1 cellular context compared by ENCODE assay signal in genomic region chr3:119643094-119643493, GRCh38.
TF ChIP-seq lines count a peak whose summit lies in the region.

No MANE protein-coding gene starts in this region.

TF ChIP-seq in K562, 482 proteins besides CTCF, POLR2A, EP300 and RAD21 (continues in another document):
- TF ChIP-seq, protein P1, sequence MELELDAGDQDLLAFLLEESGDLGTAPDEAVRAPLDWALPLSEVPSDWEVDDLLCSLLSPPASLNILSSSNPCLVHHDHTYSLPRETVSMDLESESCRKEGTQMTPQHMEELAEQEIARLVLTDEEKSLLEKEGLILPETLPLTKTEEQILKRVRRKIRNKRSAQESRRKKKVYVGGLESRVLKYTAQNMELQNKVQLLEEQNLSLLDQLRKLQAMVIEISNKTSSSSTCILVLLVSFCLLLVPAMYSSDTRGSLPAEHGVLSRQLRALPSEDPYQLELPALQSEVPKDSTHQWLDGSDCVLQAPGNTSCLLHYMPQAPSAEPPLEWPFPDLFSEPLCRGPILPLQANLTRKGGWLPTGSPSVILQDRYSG (tag; conservative IDR thresholded peaks at IDR 0.05; ENCODE audit: low read depth) = 0 out of 2 replicates have a peak, but pooled peaks have one; percentile 38
- TF ChIP-seq, protein P2, sequence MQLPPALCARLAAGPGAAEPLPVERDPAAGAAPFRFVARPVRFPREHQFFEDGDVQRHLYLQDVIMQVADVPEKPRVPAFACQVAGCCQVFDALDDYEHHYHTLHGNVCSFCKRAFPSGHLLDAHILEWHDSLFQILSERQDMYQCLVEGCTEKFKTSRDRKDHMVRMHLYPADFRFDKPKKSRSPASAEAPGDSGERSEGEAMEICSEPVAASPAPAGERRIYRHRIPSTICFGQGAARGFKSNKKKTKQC (CRISPR knock-in tag; IDR thresholded peaks at IDR 0.05) = no peak
- 0 out of 2 replicates have a peak, but pooled peaks have one; percentile 24 for TF ChIP-seq BACH1 (tag; IDR thresholded peaks at IDR 0.05)
- TF ChIP-seq, protein P3, sequence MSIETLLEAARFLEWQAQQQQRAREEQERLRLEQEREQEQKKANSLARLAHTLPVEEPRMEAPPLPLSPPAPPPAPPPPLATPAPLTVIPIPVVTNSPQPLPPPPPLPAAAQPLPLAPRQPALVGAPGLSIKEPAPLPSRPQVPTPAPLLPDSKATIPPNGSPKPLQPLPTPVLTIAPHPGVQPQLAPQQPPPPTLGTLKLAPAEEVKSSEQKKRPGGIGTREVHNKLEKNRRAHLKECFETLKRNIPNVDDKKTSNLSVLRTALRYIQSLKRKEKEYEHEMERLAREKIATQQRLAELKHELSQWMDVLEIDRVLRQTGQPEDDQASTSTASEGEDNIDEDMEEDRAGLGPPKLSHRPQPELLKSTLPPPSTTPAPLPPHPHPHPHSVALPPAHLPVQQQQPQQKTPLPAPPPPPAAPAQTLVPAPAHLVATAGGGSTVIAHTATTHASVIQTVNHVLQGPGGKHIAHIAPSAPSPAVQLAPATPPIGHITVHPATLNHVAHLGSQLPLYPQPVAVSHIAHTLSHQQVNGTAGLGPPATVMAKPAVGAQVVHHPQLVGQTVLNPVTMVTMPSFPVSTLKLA (conservative IDR thresholded peaks at IDR 0.05) = peak in 1 of 2 experiments; percentile 29; a peak in 1 of 4 replicates
- no peak for TF ChIP-seq NFIC (IDR thresholded peaks at IDR 0.05)
- 0 out of 4 replicates have a peak, but pooled peaks of 1 of the 2 experiments have one; percentile 26 for TF ChIP-seq ZNF639 (CRISPR knock-in tag; conservative IDR thresholded peaks at IDR 0.05 in 1 of 2, IDR thresholded peaks at IDR 0.05 in 1 of 2)
- TF ChIP-seq RBFOX2 (IDR thresholded peaks at IDR 0.05; ENCODE audit: low read depth, low read length) = no peak
- no peak for TF ChIP-seq ZNF655 (CRISPR knock-in tag; IDR thresholded peaks at IDR 0.05)
- no peak for TF ChIP-seq TAL1 (IDR thresholded peaks at IDR 0.05)
- TF ChIP-seq DMBX1 (CRISPR knock-in tag; IDR thresholded peaks at IDR 0.05; ENCODE audit: borderline replicate concordance) = peak; percentile 56; the same call in 1 of the 2 replicates
- no peak for TF ChIP-seq HLTF (IDR thresholded peaks at IDR 0.05)
- TF ChIP-seq, protein P4, sequence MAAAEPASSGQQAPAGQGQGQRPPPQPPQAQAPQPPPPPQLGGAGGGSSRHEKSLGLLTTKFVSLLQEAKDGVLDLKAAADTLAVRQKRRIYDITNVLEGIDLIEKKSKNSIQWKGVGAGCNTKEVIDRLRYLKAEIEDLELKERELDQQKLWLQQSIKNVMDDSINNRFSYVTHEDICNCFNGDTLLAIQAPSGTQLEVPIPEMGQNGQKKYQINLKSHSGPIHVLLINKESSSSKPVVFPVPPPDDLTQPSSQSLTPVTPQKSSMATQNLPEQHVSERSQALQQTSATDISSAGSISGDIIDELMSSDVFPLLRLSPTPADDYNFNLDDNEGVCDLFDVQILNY (CRISPR knock-in tag; IDR thresholded peaks at IDR 0.05) = no peak
- peak; percentile 89 for TF ChIP-seq MGA (IDR thresholded peaks at IDR 0.05)
- peak in 1 of 2 experiments; percentile 61; a peak in 1 of 4 replicates for TF ChIP-seq RCOR1 (IDR thresholded peaks at IDR 0.05; ENCODE audit: borderline replicate concordance in 1 of 2, low read depth in 2 of 2, low read length in 2 of 2)
- no peak for TF ChIP-seq E2F3 (CRISPR knock-in tag; IDR thresholded peaks at IDR 0.05)
- TF ChIP-seq PRPF4 (IDR thresholded peaks at IDR 0.05; ENCODE audit: insufficient read depth, low read depth, low read length, poor library complexity, severe bottlenecking) = no peak
- TF ChIP-seq TRIM24 (IDR thresholded peaks at IDR 0.05) = no peak
- TF ChIP-seq, protein P5, sequence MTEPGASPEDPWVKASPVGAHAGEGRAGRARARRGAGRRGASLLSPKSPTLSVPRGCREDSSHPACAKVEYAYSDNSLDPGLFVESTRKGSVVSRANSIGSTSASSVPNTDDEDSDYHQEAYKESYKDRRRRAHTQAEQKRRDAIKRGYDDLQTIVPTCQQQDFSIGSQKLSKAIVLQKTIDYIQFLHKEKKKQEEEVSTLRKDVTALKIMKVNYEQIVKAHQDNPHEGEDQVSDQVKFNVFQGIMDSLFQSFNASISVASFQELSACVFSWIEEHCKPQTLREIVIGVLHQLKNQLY (CRISPR knock-in tag; conservative IDR thresholded peaks at IDR 0.05) = no peak
- no peak for TF ChIP-seq NR2C2 (CRISPR knock-in tag; IDR thresholded peaks at IDR 0.05)
- peak; percentile 9; the same call in 1 of the 2 replicates for TF ChIP-seq NR2C2 (tag; IDR thresholded peaks at IDR 0.05)
- 0 out of 2 replicates have a peak, but pooled peaks have one; percentile 37 for TF ChIP-seq CXXC5 (CRISPR knock-in tag; IDR thresholded peaks at IDR 0.05)
- TF ChIP-seq BDP1 (IDR thresholded peaks at IDR 0.05; ENCODE audit: insufficient read depth, insufficient read length) = no peak
- no peak for TF ChIP-seq ZNF224 (CRISPR knock-in tag; IDR thresholded peaks at IDR 0.05)
- TF ChIP-seq ZFP1 (CRISPR knock-in tag; IDR thresholded peaks at IDR 0.05) = no peak
- TF ChIP-seq KLF13 (tag; IDR thresholded peaks at IDR 0.05; ENCODE audit: borderline replicate concordance, low read depth) = no peak
- peak; percentile 24; the same call in 1 of the 2 replicates for TF ChIP-seq MYC (IDR thresholded peaks at IDR 0.05; ENCODE audit: low read depth, low read length)
- TF ChIP-seq MYC (CRISPR knock-in tag; IDR thresholded peaks at IDR 0.05; ENCODE audit: borderline replicate concordance, low read depth) = no peak
- 0 out of 2 replicates have a peak, but pooled peaks have one; percentile 41 for TF ChIP-seq HDAC8 (tag; IDR thresholded peaks at IDR 0.05)
- no peak for TF ChIP-seq EP400 (IDR thresholded peaks at IDR 0.05)
- TF ChIP-seq ZNF707 (CRISPR knock-in tag; conservative IDR thresholded peaks at IDR 0.05) = no peak
- no peak for TF ChIP-seq ZNF274 (IDR thresholded peaks at IDR 0.05; ENCODE audit: borderline replicate concordance, low read depth, low read length)
- no peak for TF ChIP-seq ATF6 (CRISPR knock-in tag; IDR thresholded peaks at IDR 0.05)
- TF ChIP-seq DDX20 (tag; IDR thresholded peaks at IDR 0.05; ENCODE audit: low read depth) = 0 out of 2 replicates have a peak, but pooled peaks have one; percentile 51
- no peak for TF ChIP-seq FOXA3 (CRISPR knock-in tag; conservative IDR thresholded peaks at IDR 0.05 in 1 of 2, IDR thresholded peaks at IDR 0.05 in 1 of 2)
- TF ChIP-seq NFE2 (IDR thresholded peaks at IDR 0.05; ENCODE audit: low read depth) = 0 out of 2 replicates have a peak, but pooled peaks have one; percentile 20
- TF ChIP-seq CTBP1 (IDR thresholded peaks at IDR 0.05; ENCODE audit: borderline replicate concordance) = 0 out of 2 replicates have a peak, but pooled peaks have one; percentile 18
- TF ChIP-seq ZNF217 (CRISPR knock-in tag; IDR thresholded peaks at IDR 0.05) = no peak
- TF ChIP-seq TFAP4 (CRISPR knock-in tag; IDR thresholded peaks at IDR 0.05; ENCODE audit: borderline replicate concordance) = 0 out of 2 replicates have a peak, but pooled peaks have one; percentile 12
